ENCODE assay signal across 1 cellular context in genomic region chr2:96928277-96928781, GRCh38.
TF ChIP-seq lines count a peak whose summit lies in the region.

No MANE protein-coding gene starts in this region.

TF ChIP-seq in IMR-90, 13 proteins besides CTCF, POLR2A, EP300 and RAD21 (continued from another document):
- TF ChIP-seq RCOR1 (IDR thresholded peaks at IDR 0.05; ENCODE audit: insufficient replicate concordance, low read length) (no peak), CEBPB (IDR thresholded peaks at IDR 0.05; ENCODE audit: low read depth, low read length) (no peak), ELK1 (IDR thresholded peaks at IDR 0.05; ENCODE audit: borderline replicate concordance, low read depth, low read length) (no peak), BHLHE40 (IDR thresholded peaks at IDR 0.05; ENCODE audit: low read depth, low read length) (no peak), CHD1 (IDR thresholded peaks at IDR 0.05; ENCODE audit: low read depth, low read length) (no peak), FOS (IDR thresholded peaks at IDR 0.05; ENCODE audit: low read depth, low read length) (no peak), MAFK (IDR thresholded peaks at IDR 0.05; ENCODE audit: low read depth, low read length) (no peak), NFE2L2 (IDR thresholded peaks at IDR 0.05; ENCODE audit: low read depth, low read length) (no peak), RFX5 (IDR thresholded peaks at IDR 0.05; ENCODE audit: low read depth, low read length) (no peak), SMC3 (IDR thresholded peaks at IDR 0.05; ENCODE audit: low read depth, low read length) (no peak)
- TF ChIP-seq, protein P1, sequence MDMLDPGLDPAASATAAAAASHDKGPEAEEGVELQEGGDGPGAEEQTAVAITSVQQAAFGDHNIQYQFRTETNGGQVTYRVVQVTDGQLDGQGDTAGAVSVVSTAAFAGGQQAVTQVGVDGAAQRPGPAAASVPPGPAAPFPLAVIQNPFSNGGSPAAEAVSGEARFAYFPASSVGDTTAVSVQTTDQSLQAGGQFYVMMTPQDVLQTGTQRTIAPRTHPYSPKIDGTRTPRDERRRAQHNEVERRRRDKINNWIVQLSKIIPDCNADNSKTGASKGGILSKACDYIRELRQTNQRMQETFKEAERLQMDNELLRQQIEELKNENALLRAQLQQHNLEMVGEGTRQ (IDR thresholded peaks at IDR 0.05; ENCODE audit: low read depth, low read length), result no peak
